31 cellular contexts compared by ENCODE assay signal in the genomic region with DNA sequence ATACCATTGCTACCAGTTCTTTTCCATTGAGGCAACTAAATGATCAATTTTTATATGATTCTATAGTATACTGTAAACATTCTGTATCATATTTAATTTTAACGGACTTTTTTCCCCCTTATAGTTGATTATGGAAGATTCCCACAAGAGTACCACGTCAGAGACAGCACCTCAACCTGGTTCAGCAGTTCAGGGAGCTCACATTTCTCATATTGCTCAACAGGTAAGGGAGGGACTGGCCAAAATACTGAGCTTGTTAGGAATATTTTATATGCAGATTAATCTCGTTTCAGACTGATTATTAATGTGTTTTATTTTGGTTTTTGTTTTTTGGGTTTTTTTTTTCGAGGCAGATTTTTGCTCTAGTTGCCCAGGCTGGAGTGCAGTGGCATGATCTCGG.
"Had no signal": no experiment of that assay in that cellular context is flagged by ENCODE, and none has a peak within 500 bp of the region (broad histone marks: within the 10 kb centered on the region; RNA-seq: fewer than 3 reads in every experiment).

No MANE protein-coding gene starts in this region.

- H3K9me3 Mint-ChIP-seq: activated B cell treated with CpG ODN at 0.5 μM for 24 hours; activated CD4-positive, alpha-beta memory T cell treated with anti-CD3 and anti-CD28 coated beads, Interleukin-2, amount 10 ng/mL, durations not matched to agents 7 days and 5 days; activated CD4-positive, alpha-beta T cell treated with anti-CD3 and anti-CD28 coated beads, Interleukin-2, amount 10 ng/mL, durations not matched to agents 7 days and 5 days; activated naive CD8-positive, alpha-beta T cell treated with anti-CD3 and anti-CD28 coated beads, Interleukin-2, amount 10 ng/mL, durations not matched to agents 7 days and 5 days; activated naive CD8-positive, alpha-beta T cell treated with anti-CD3 and anti-CD28 coated beads, Interleukin-2, amount 50 U/mL, for 24 hours; activated T-cell treated with anti-CD3 and anti-CD28 coated beads, Interleukin-2, amount 50 U/mL, for 24 hours; activated T-helper 2 cell treated with anti-CD3 and anti-CD28 coated beads, Interferon-gamma antibody, Interleukin-2, Interleukin-4, amounts not matched to agents 10 μg/mL and 5 μg/mL and 100 μg/mL, durations not matched to agents 14 hours and 24 hours and 36 hours; T-cell; T-helper 2 cell treated with Interferon-gamma antibody and Interleukin-4, amounts not matched to agents 5 μg/mL and 100 μg/mL, for 36 hours had no signal

- H3K4me1 ChIP-seq: ascending aorta had no signal

- H3K4me3 ChIP-seq: ascending aorta had no signal

- H3K4me3 Mint-ChIP-seq: activated B cell treated with CpG ODN at 0.5 μM for 24 hours; activated CD4-positive, alpha-beta memory T cell treated with anti-CD3 and anti-CD28 coated beads, Interleukin-2, amount 10 ng/mL, durations not matched to agents 7 days and 5 days; activated CD4-positive, alpha-beta T cell treated with anti-CD3 and anti-CD28 coated beads for 36 hours; activated CD4-positive, alpha-beta T cell treated with anti-CD3 and anti-CD28 coated beads, Interleukin-2, amount 10 ng/mL, durations not matched to agents 7 days and 5 days; activated CD8-positive, alpha-beta memory T cell treated with anti-CD3 and anti-CD28 coated beads, Interleukin-2, amount 10 ng/mL, durations not matched to agents 7 days and 5 days; activated CD8-positive, alpha-beta T cell treated with anti-CD3 and anti-CD28 coated beads, Interleukin-2, amount 10 ng/mL, durations not matched to agents 7 days and 5 days; activated naive CD8-positive, alpha-beta T cell; activated naive CD8-positive, alpha-beta T cell treated with anti-CD3 and anti-CD28 coated beads, Interleukin-2, amount 10 ng/mL, durations not matched to agents 7 days and 5 days; activated naive CD8-positive, alpha-beta T cell treated with anti-CD3 and anti-CD28 coated beads, Interleukin-2, amount 50 U/mL, for 24 hours; activated T-cell treated with anti-CD3 and anti-CD28 coated beads, Interleukin-2, amount 50 U/mL, for 24 hours; brain; T-cell; T-helper 2 cell treated with Interferon-gamma antibody and Interleukin-4, amounts not matched to agents 5 μg/mL and 100 μg/mL, for 36 hours had no signal

- H3K27me3 ChIP-seq: ascending aorta had no signal

- H3K27ac Mint-ChIP-seq: activated B cell treated with CpG ODN at 0.5 μM for 24 hours; activated CD4-positive, alpha-beta memory T cell treated with anti-CD3 and anti-CD28 coated beads, Interleukin-2, amount 10 ng/mL, durations not matched to agents 7 days and 5 days; activated CD4-positive, alpha-beta T cell treated with anti-CD3 and anti-CD28 coated beads for 36 hours; activated CD4-positive, alpha-beta T cell treated with anti-CD3 and anti-CD28 coated beads, Interleukin-2, amount 10 ng/mL, durations not matched to agents 7 days and 5 days; activated CD8-positive, alpha-beta memory T cell treated with anti-CD3 and anti-CD28 coated beads, Interleukin-2, amount 10 ng/mL, durations not matched to agents 7 days and 5 days; activated CD8-positive, alpha-beta T cell treated with anti-CD3 and anti-CD28 coated beads, Interleukin-2, amount 10 ng/mL, durations not matched to agents 7 days and 5 days; activated naive CD8-positive, alpha-beta T cell; activated naive CD8-positive, alpha-beta T cell treated with anti-CD3 and anti-CD28 coated beads, Interleukin-2, amount 10 ng/mL, durations not matched to agents 7 days and 5 days; activated naive CD8-positive, alpha-beta T cell treated with anti-CD3 and anti-CD28 coated beads, Interleukin-2, amount 50 U/mL, for 24 hours; activated T-cell treated with anti-CD3 and anti-CD28 coated beads, Interleukin-2, amount 50 U/mL, for 24 hours; activated T-helper 2 cell treated with anti-CD3 and anti-CD28 coated beads, Interferon-gamma antibody, Interleukin-2, Interleukin-4, amounts not matched to agents 10 μg/mL and 5 μg/mL and 100 μg/mL, durations not matched to agents 14 hours and 24 hours and 36 hours; brain; T-cell; T-helper 2 cell treated with Interferon-gamma antibody and Interleukin-4, amounts not matched to agents 5 μg/mL and 100 μg/mL, for 36 hours had no signal

- DNase-seq: activated B cell treated with CpG ODN at 0.5 μM for 24 hours; activated CD4-positive, alpha-beta memory T cell treated with anti-CD3 and anti-CD28 coated beads, Interleukin-2, amount 10 ng/mL, durations not matched to agents 7 days and 5 days; activated CD4-positive, alpha-beta T cell treated with anti-CD3 and anti-CD28 coated beads for 36 hours; activated CD4-positive, alpha-beta T cell treated with anti-CD3 and anti-CD28 coated beads for 48 hours; activated CD4-positive, alpha-beta T cell treated with anti-CD3 and anti-CD28 coated beads, Interleukin-2, amount 10 ng/mL, durations not matched to agents 7 days and 5 days; activated CD4-positive, alpha-beta T cell treated with anti-CD3 and anti-CD28 coated beads, Interleukin-2, amount 50 U/mL, for 48 hours; activated CD4-positive, CD25-positive, alpha-beta regulatory T cell treated with anti-CD3 and anti-CD28 coated beads, Interleukin-2, amount 50 U/mL, for 72 hours; activated CD8-positive, alpha-beta memory T cell treated with anti-CD3 and anti-CD28 coated beads for 24 hours; activated CD8-positive, alpha-beta memory T cell treated with anti-CD3 and anti-CD28 coated beads, Interleukin-2, amount 10 ng/mL, durations not matched to agents 7 days and 5 days; activated CD8-positive, alpha-beta memory T cell treated with anti-CD3 and anti-CD28 coated beads, Interleukin-2, amount 50 U/mL, for 48 hours; activated CD8-positive, alpha-beta T cell treated with anti-CD3 and anti-CD28 coated beads, Interleukin-2, amount 10 ng/mL, durations not matched to agents 7 days and 5 days; activated effector memory CD4-positive, alpha-beta T cell treated with Interleukin-2 at 50 U/mL for 16 hours; activated gamma-delta T cell; activated naive CD4-positive, alpha-beta T cell treated with anti-CD3 and anti-CD28 coated beads, Interleukin-2, amount 50 U/mL, for 16 hours; activated naive CD4-positive, alpha-beta T cell treated with Interleukin-2 at 50 U/mL for 16 hours; activated naive CD8-positive, alpha-beta T cell treated with anti-CD3 and anti-CD28 coated beads, Interleukin-2, amount 10 ng/mL, durations not matched to agents 7 days and 5 days; activated naive CD8-positive, alpha-beta T cell treated with anti-CD3 and anti-CD28 coated beads, Interleukin-2, amount 50 U/mL, for 24 hours; activated T-cell treated with anti-CD3 and anti-CD28 coated beads, Interleukin-2, amount 50 U/mL, for 24 hours; activated T-cell treated with anti-CD3 and anti-CD28 coated beads, Interleukin-2, amount 50 U/mL, for 48 hours; amygdala; anterior cingulate cortex; central memory CD4-positive, alpha-beta T cell; T-cell; T-helper 2 cell; T-helper 9 cell had no signal

- H3K27ac ChIP-seq: ascending aorta, VCaP had no signal

- H3K27me3 Mint-ChIP-seq: activated B cell treated with CpG ODN at 0.5 μM for 24 hours; activated CD4-positive, alpha-beta memory T cell treated with anti-CD3 and anti-CD28 coated beads, Interleukin-2, amount 10 ng/mL, durations not matched to agents 7 days and 5 days; activated CD4-positive, alpha-beta T cell treated with anti-CD3 and anti-CD28 coated beads for 36 hours; activated CD4-positive, alpha-beta T cell treated with anti-CD3 and anti-CD28 coated beads, Interleukin-2, amount 10 ng/mL, durations not matched to agents 7 days and 5 days; activated CD8-positive, alpha-beta memory T cell treated with anti-CD3 and anti-CD28 coated beads, Interleukin-2, amount 10 ng/mL, durations not matched to agents 7 days and 5 days; activated naive CD8-positive, alpha-beta T cell; activated naive CD8-positive, alpha-beta T cell treated with anti-CD3 and anti-CD28 coated beads, Interleukin-2, amount 10 ng/mL, durations not matched to agents 7 days and 5 days; activated naive CD8-positive, alpha-beta T cell treated with anti-CD3 and anti-CD28 coated beads, Interleukin-2, amount 50 U/mL, for 24 hours; activated T-cell treated with anti-CD3 and anti-CD28 coated beads, Interleukin-2, amount 50 U/mL, for 24 hours; brain; T-cell had no signal

- H3K4me1 Mint-ChIP-seq: activated B cell treated with CpG ODN at 0.5 μM for 24 hours, brain had no signal

- H3K9me3 ChIP-seq: ascending aorta had no signal
